ENCODE assay signal across 1 cellular context in the genomic region with DNA sequence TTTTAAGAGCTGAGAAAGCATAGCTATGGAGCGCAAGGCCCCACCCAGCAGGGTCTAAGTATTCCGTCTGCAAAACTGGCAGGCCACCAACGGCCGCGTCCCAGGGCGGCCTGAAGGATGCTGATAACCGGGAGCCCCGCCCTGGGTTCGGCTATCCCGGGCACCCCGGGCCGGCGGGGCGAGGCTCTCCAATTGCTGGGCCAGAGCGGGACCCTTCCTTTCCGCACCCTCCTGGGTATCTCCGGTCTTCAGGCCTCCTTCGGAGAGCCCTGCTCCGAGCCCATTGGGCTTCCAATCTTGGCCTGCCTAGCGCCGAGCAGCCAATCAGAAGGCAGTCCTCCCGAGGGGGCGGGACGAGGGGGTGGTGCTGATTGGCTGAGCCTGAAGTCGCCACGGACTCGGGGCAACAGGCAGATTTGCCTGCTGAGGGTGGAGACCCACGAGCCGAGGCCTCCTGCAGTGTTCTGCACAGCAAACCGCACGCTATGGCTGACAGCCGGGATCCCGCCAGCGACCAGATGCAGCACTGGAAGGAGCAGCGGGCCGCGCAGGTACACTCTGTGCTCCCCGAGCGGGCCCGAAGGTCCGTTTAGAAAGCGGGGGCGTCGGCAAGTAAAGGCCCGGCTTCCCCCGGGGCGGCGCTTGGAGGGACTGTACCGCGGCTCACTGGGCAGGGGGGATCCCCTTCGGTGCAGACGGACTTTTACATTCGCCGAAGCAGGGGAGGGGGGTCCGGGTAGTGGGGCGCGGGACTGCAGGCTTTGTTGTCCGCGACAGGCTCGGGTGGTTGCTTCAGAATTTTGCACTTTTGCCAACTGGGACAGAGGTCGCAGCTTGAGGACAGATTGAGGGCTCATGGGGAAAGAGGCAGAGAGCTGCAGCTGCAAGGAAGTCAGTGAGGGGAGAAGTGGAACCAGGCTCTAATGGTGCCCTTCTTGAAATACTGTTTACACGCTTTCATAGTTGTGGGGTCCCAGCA.
A peak's percentile ranks its signal among the peaks of the same experiment; 100 is the strongest.
TF ChIP-seq lines count a peak whose summit lies in the region.

TSS of gene CAT (plus strand) at position 406 of the 979 bp plus-strand sequence. CDS start at position 486, 80 bp downstream.

TF ChIP-seq in K562, 482 proteins besides CTCF, POLR2A, EP300 and RAD21 (continued from another document and continues in another):
- TF ChIP-seq, protein P1, sequence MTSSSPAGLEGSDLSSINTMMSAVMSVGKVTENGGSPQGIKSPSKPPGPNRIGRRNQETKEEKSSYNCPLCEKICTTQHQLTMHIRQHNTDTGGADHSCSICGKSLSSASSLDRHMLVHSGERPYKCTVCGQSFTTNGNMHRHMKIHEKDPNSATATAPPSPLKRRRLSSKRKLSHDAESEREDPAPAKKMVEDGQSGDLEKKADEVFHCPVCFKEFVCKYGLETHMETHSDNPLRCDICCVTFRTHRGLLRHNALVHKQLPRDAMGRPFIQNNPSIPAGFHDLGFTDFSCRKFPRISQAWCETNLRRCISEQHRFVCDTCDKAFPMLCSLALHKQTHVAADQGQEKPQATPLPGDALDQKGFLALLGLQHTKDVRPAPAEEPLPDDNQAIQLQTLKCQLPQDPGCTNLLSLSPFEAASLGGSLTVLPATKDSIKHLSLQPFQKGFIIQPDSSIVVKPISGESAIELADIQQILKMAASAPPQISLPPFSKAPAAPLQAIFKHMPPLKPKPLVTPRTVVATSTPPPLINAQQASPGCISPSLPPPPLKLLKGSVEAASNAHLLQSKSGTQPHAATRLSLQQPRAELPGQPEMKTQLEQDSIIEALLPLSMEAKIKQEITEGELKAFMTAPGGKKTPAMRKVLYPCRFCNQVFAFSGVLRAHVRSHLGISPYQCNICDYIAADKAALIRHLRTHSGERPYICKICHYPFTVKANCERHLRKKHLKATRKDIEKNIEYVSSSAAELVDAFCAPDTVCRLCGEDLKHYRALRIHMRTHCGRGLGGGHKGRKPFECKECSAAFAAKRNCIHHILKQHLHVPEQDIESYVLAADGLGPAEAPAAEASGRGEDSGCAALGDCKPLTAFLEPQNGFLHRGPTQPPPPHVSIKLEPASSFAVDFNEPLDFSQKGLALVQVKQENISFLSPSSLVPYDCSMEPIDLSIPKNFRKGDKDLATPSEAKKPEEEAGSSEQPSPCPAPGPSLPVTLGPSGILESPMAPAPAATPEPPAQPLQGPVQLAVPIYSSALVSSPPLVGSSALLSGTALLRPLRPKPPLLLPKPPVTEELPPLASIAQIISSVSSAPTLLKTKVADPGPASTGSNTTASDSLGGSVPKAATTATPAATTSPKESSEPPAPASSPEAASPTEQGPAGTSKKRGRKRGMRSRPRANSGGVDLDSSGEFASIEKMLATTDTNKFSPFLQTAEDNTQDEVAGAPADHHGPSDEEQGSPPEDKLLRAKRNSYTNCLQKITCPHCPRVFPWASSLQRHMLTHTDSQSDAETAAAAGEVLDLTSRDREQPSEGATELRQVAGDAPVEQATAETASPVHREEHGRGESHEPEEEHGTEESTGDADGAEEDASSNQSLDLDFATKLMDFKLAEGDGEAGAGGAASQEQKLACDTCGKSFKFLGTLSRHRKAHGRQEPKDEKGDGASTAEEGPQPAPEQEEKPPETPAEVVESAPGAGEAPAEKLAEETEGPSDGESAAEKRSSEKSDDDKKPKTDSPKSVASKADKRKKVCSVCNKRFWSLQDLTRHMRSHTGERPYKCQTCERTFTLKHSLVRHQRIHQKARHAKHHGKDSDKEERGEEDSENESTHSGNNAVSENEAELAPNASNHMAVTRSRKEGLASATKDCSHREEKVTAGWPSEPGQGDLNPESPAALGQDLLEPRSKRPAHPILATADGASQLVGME (CRISPR knock-in tag; IDR thresholded peaks at IDR 0.05), result no peak
- TF ChIP-seq SRSF3 (IDR thresholded peaks at IDR 0.05; ENCODE audit: insufficient read depth, low read length), result no peak
- TF ChIP-seq SMARCA5 (IDR thresholded peaks at IDR 0.05), result no peak
- TF ChIP-seq, protein P2, sequence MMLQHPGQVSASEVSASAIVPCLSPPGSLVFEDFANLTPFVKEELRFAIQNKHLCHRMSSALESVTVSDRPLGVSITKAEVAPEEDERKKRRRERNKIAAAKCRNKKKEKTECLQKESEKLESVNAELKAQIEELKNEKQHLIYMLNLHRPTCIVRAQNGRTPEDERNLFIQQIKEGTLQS (IDR thresholded peaks at IDR 0.05), result no peak
- TF ChIP-seq, protein P2 (CRISPR knock-in tag; conservative IDR thresholded peaks at IDR 0.05), result no peak; the same call in 1 of the 2 replicates
- peak; percentile 74 to 85; a peak in 3 of 4 replicates for TF ChIP-seq KDM1A (IDR thresholded peaks at IDR 0.05)
- TF ChIP-seq SAP30 (IDR thresholded peaks at IDR 0.05; ENCODE audit: borderline replicate concordance, insufficient read depth, low read depth, low read length, poor library complexity, severe bottlenecking), result peak; percentile 71
- no peak for TF ChIP-seq DNMT1 (IDR thresholded peaks at IDR 0.05)
- no peak for TF ChIP-seq SNRNP70 (optimal IDR thresholded peaks at IDR 0.05; ENCODE audit: low read depth, low read length)
- peak; percentile 31; the same call in 1 of the 2 replicates for TF ChIP-seq MYC (IDR thresholded peaks at IDR 0.05; ENCODE audit: low read depth, low read length)
- no peak for TF ChIP-seq MYC (CRISPR knock-in tag; IDR thresholded peaks at IDR 0.05; ENCODE audit: borderline replicate concordance, low read depth)
- TF ChIP-seq, protein P3, sequence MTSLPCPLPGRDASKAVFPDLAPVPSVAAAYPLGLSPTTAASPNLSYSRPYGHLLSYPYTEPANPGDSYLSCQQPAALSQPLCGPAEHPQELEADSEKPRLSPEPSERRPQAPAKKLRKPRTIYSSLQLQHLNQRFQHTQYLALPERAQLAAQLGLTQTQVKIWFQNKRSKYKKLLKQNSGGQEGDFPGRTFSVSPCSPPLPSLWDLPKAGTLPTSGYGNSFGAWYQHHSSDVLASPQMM (CRISPR knock-in tag; IDR thresholded peaks at IDR 0.05), result no peak
- no peak for TF ChIP-seq HEY1 (CRISPR knock-in tag; IDR thresholded peaks at IDR 0.05; ENCODE audit: borderline replicate concordance)
- peak; percentile 68; the same call in 1 of the 2 replicates for TF ChIP-seq ETS1 (conservative IDR thresholded peaks at IDR 0.05; ENCODE audit: control insufficient read depth, low read depth, low read length)
- TF ChIP-seq NR2F6 (CRISPR knock-in tag; IDR thresholded peaks at IDR 0.05), result no peak
- no peak for TF ChIP-seq ZNF507 (tag; conservative IDR thresholded peaks at IDR 0.05)
- no peak for TF ChIP-seq ZNF444 (CRISPR knock-in tag; IDR thresholded peaks at IDR 0.05)
- TF ChIP-seq SRSF7 (optimal IDR thresholded peaks at IDR 0.05; ENCODE audit: low read depth, low read length), result no peak
- TF ChIP-seq ATF1 (CRISPR knock-in tag; IDR thresholded peaks at IDR 0.05), result no peak
- peak; percentile 78 for TF ChIP-seq ATF1 (tag; IDR thresholded peaks at IDR 0.05)
- TF ChIP-seq POLR2H (tag; IDR thresholded peaks at IDR 0.05; ENCODE audit: low read depth), result no peak
- no peak for TF ChIP-seq GTF2A2 (tag; IDR thresholded peaks at IDR 0.05)
- peak; percentile 93 for TF ChIP-seq TAL1 (IDR thresholded peaks at IDR 0.05)
- TF ChIP-seq TCF15 (CRISPR knock-in tag; IDR thresholded peaks at IDR 0.05), result no peak
- TF ChIP-seq REST (CRISPR knock-in tag; IDR thresholded peaks at IDR 0.05; ENCODE audit: low read depth), result 0 out of 2 replicates have a peak, but pooled peaks have one; percentile 65
- TF ChIP-seq THAP7 (CRISPR knock-in tag; IDR thresholded peaks at IDR 0.05), result no peak
- TF ChIP-seq ZNF354B (CRISPR knock-in tag; IDR thresholded peaks at IDR 0.05), result no peak
- peak; percentile 30; the same call in 1 of the 2 replicates for TF ChIP-seq BCOR (IDR thresholded peaks at IDR 0.05)
- no peak; the same call in 1 of the 2 replicates for TF ChIP-seq CBX5 (IDR thresholded peaks at IDR 0.05; ENCODE audit: borderline replicate concordance, low read depth)
